In the genomic region with DNA sequence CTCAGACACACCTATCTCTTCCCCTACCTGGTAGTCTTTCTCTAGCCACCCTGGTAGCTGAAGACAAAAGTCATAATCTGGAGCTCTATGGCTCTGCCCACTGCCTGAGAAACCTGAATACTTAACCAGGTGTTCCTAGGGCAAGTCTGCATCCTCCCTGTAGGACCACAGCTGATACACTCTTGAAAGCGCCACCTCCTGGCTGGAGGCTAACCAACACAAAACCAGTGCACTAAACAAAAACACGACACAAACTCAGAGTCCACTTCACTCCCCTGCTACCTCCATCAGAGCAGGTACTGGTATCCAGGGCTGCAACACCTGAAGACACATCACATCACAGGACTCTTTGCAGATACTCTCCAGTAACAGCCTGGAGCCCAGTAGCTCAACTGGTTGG, we compare ENCODE assay signal across 18 cellular contexts.
DNase-seq lines count a peak whose midpoint lies in the region; ATAC-seq and TF ChIP-seq lines count a peak whose summit lies in the region.
"Had no signal": no experiment of that assay in that cellular context is flagged by ENCODE, and none has a peak within 500 bp of the region (broad histone marks: within the 10 kb centered on the region; RNA-seq: fewer than 3 reads in every experiment).

No MANE protein-coding gene starts in this region.

- H3K4me3 ChIP-seq in SK-N-SH (ENCODE audit: low read depth in 2 of 2, low read length in 1 of 2) (no peak overlapping the region), HCT116 (replicated peaks in 1 of 2; ENCODE audit: low read depth in 1 of 2, low read length in 2 of 2) (no peak overlapping the region), PC-3 (ENCODE audit: low read length) (no peak overlapping the region), GM23248 (no peak overlapping the region)
- H3K4me3 ChIP-seq: BLaER1 treated with 17β-estradiol and CSF1 and Interleukin-3, amounts not matched to agents 10 nM and 100 nM; body of pancreas; thoracic aorta had no signal

- H2AFZ ChIP-seq in SK-N-SH (ENCODE audit: low read depth) (no peak overlapping the region), HCT116 (ENCODE audit: low read depth, low read length, poor library complexity, severe bottlenecking) (no peak overlapping the region), PC-3 (ENCODE audit: low read length) (no peak overlapping the region), GM23248 (no peak overlapping the region)

- H3K4me2 ChIP-seq in SK-N-SH (no peak overlapping the region), HCT116 (ENCODE audit: low read length) (no peak overlapping the region), PC-3 (ENCODE audit: low read length) (no peak overlapping the region), GM23248 (ENCODE audit: unreplicated experiment) (no peak overlapping the region)
- H3K4me2 ChIP-seq: BLaER1 treated with 17β-estradiol and CSF1 and Interleukin-3, amounts not matched to agents 10 nM and 100 nM had no signal

- POLR2A ChIA-PET in SK-N-SH (lab: Yijun Ruan, JAX): no interaction called here
- POLR2A ChIA-PET in HCT116 (lab: Charles Lee): no interaction called here
- POLR2A ChIA-PET in PC-3 (lab: Charles Lee; ENCODE audit: unreplicated experiment): no interaction called here
- POLR2A ChIA-PET in naive thymus-derived CD8-positive, alpha-beta T cell (lab: Charles Lee): no interaction called here

- peaks cover 1 to 56% (median 19%) of the 10 kb centered on the region in 5 donors for H3K27me3 Mint-ChIP-seq in naive thymus-derived CD8-positive, alpha-beta T cell

- ATAC-seq in SK-N-SH treated with all-trans-retinoic acid at 6 μM for 48 hours: no peak
- ATAC-seq in HCT116: peak; percentile 47; the same call in 1 of the 2 replicates
- ATAC-seq in PC-3: no peak
- ATAC-seq in foreskin keratinocyte: no peak
- ATAC-seq in naive thymus-derived CD8-positive, alpha-beta T cell: no peak
- ATAC-seq: body of pancreas had no signal

- H3K9ac ChIP-seq in SK-N-SH (no peak overlapping the region), HCT116 (ENCODE audit: low read length) (no peak overlapping the region), PC-3 (ENCODE audit: low read length) (no peak overlapping the region), GM23248 (no peak overlapping the region)
- H3K9ac ChIP-seq: BLaER1 treated with 17β-estradiol and CSF1 and Interleukin-3, amounts not matched to agents 10 nM and 100 nM had no signal

- H3K79me2 ChIP-seq in SK-N-SH (ENCODE audit: insufficient read depth) (no peaks in the 10 kb centered on the region), HCT116 (ENCODE audit: insufficient read depth, low read length) (no peaks in the 10 kb centered on the region), PC-3 (ENCODE audit: low read length) (no peaks in the 10 kb centered on the region), GM23248 (ENCODE audit: insufficient read depth) (no peaks in the 10 kb centered on the region)

- no peak for TF ChIP-seq RAD21 in SK-N-SH (IDR thresholded peaks at IDR 0.05; ENCODE audit: low read length)
- no peak for TF ChIP-seq RAD21 in HCT116 (IDR thresholded peaks at IDR 0.05; ENCODE audit: low read depth)

- H3K36me3 ChIP-seq in SK-N-SH (replicated peaks in 1 of 2; ENCODE audit: control insufficient read depth in 1 of 2, insufficient read depth in 2 of 2, low read length in 1 of 2) (no peaks in the 10 kb centered on the region), HCT116 (ENCODE audit: control insufficient read depth in 1 of 2, insufficient read depth in 2 of 2, low read length in 2 of 2) (no peaks in the 10 kb centered on the region), PC-3 (ENCODE audit: low read depth, low read length) (no peaks in the 10 kb centered on the region), GM23248 (ENCODE audit: low read depth) (no peaks in the 10 kb centered on the region)
- H3K36me3 ChIP-seq: BLaER1 treated with 17β-estradiol and CSF1 and Interleukin-3, amounts not matched to agents 10 nM and 100 nM; thoracic aorta had no signal

- intact Hi-C loops in HCT116 (cut with micrococcal nuclease): no loop called here
- intact Hi-C loops in PC-3 (cut with micrococcal nuclease): no loop called here

- TF ChIP-seq POLR2A in HCT116 (IDR thresholded peaks at IDR 0.05; ENCODE audit: borderline replicate concordance, extremely low read depth, insufficient read depth, insufficient read length): no peak

- H3K9me3 Mint-ChIP-seq in naive thymus-derived CD8-positive, alpha-beta T cell: no peaks in the 10 kb centered on the region

- H3K27ac ChIP-seq in SK-N-SH (ENCODE audit: low read depth in 2 of 2, low read length in 1 of 2) (no peak overlapping the region), HCT116 (ENCODE audit: low read depth, low read length) (no peak overlapping the region), PC-3 (ENCODE audit: low read length) (no peak overlapping the region), foreskin keratinocyte (no peak overlapping the region), GM23248 (no peak overlapping the region)
- H3K27ac ChIP-seq: BLaER1 treated with 17β-estradiol and CSF1 and Interleukin-3, amounts not matched to agents 10 nM and 100 nM; body of pancreas; epithelial cell of prostate; thoracic aorta had no signal

- H3K4me1 ChIP-seq in SK-N-SH (ENCODE audit: control insufficient read depth in 1 of 2, insufficient read depth in 2 of 2, low read depth in 1 of 2, low read length in 1 of 2) (no peaks in the 10 kb centered on the region), HCT116 (ENCODE audit: control insufficient read depth in 1 of 2, insufficient read depth in 2 of 2, low read length in 2 of 2) (no peaks in the 10 kb centered on the region), PC-3 (ENCODE audit: insufficient read depth, low read length) (no peaks in the 10 kb centered on the region), foreskin keratinocyte (no peaks in the 10 kb centered on the region), GM23248 (ENCODE audit: insufficient read depth) (no peaks in the 10 kb centered on the region)
- H3K4me1 ChIP-seq: BLaER1 treated with 17β-estradiol and CSF1 and Interleukin-3, amounts not matched to agents 10 nM and 100 nM; body of pancreas had no signal

- H3K27me3 ChIP-seq in SK-N-SH (ENCODE audit: insufficient read depth): peaks cover 33% of the 10 kb centered on the region; the same call in 1 of the 2 replicates
- H3K27me3 ChIP-seq in HCT116 (ENCODE audit: insufficient read depth, low read length): no peaks in the 10 kb centered on the region
- H3K27me3 ChIP-seq in PC-3 (ENCODE audit: low read length): peaks cover 12% of the 10 kb centered on the region; the same call in 1 of the 2 replicates
- peaks cover 15% of the 10 kb centered on the region for H3K27me3 ChIP-seq in foreskin keratinocyte
- no peaks in the 10 kb centered on the region for H3K27me3 ChIP-seq in GM23248 (replicated peaks; ENCODE audit: insufficient read depth)
- H3K27me3 ChIP-seq: BLaER1 treated with 17β-estradiol and CSF1 and Interleukin-3, amounts not matched to agents 10 nM and 100 nM; body of pancreas had no signal

- DNase-seq in SK-N-SH (no peak), HCT116 (ENCODE audit: low read depth, low spot score) (no peak), PC-3 (no peak), foreskin keratinocyte (no peak), GM23248 (no peak), HT-29 (ENCODE audit: low spot score) (no peak)
- no peak for DNase-seq in naive thymus-derived CD8-positive, alpha-beta T cell
- DNase-seq: activated naive CD4-positive, alpha-beta T cell treated with Interleukin-2 at 50 U/mL for 16 hours; activated T-cell treated with anti-CD3 and anti-CD28 coated beads for 4 hours; body of pancreas; dermis blood vessel endothelial cell; HCEC 1CT; NCI-H1436; RPMI8226 had no signal

- BruUV-seq in HCT116 (replicated peaks; lab: Mats Ljungman, UMichigan): no TSS peak
- no TSS peak for BruUV-seq in PC-3 (replicated peaks; lab: Mats Ljungman, UMichigan)

- CTCF ChIA-PET in SK-N-SH (lab: Yijun Ruan, JAX) (interaction anchor here (0.9 kb wide), 1 partner anchor 12 kb away, joined by 3 read pairs; no protein-coding TSS in a partner anchor), HCT116 (lab: Charles Lee) (interaction anchor here (1.2 to 2.0 kb wide), 2 partner anchors 12 to 15 kb away, joined by 3 to 7 read pairs; no protein-coding TSS in a partner anchor), PC-3 (lab: Charles Lee) (no interaction called here)

- TF ChIP-seq EP300 in SK-N-SH (IDR thresholded peaks at IDR 0.05; ENCODE audit: borderline replicate concordance in 1 of 2, low read depth in 1 of 2, low read length in 1 of 2): no peak

- WGBS in SK-N-SH (ENCODE audit: low lambda C conversion rate): 28% methylated on average over 2 of the region's 2 CpGs
- 72 to 88% methylated on average over 2 of the region's 2 CpGs for WGBS in GM23248 (ENCODE audit: low coverage in 1 of 2, low lambda C conversion rate in 2 of 2, missing lambda C conversion rate in 2 of 2), 2 experiments

- H3K4me1 Mint-ChIP-seq in naive thymus-derived CD8-positive, alpha-beta T cell: no peaks in the 10 kb centered on the region

- no peak overlapping the region for H3K27ac Mint-ChIP-seq in naive thymus-derived CD8-positive, alpha-beta T cell

- H3K36me3 Mint-ChIP-seq in naive thymus-derived CD8-positive, alpha-beta T cell: no peaks in the 10 kb centered on the region

- H4K20me1 ChIP-seq in SK-N-SH (ENCODE audit: insufficient read depth): no peaks in the 10 kb centered on the region
- no peaks in the 10 kb centered on the region for H4K20me1 ChIP-seq in HCT116 (ENCODE audit: insufficient read depth)
- no peaks in the 10 kb centered on the region for H4K20me1 ChIP-seq in PC-3 (ENCODE audit: low read length)
- H4K20me1 ChIP-seq in GM23248 (ENCODE audit: insufficient read depth): no peaks in the 10 kb centered on the region
- H4K20me1 ChIP-seq: BLaER1 treated with 17β-estradiol and CSF1 and Interleukin-3, amounts not matched to agents 10 nM and 100 nM had no signal

- H3K9me3 ChIP-seq in SK-N-SH (no peaks in the 10 kb centered on the region), HCT116 (ENCODE audit: control insufficient read depth in 1 of 2, insufficient read depth in 1 of 2, low read depth in 1 of 2, low read length in 2 of 2) (no peaks in the 10 kb centered on the region), PC-3 (ENCODE audit: low read length) (no peaks in the 10 kb centered on the region), GM23248 (ENCODE audit: low read depth) (no peaks in the 10 kb centered on the region)
- H3K9me3 ChIP-seq: body of pancreas, thoracic aorta had no signal

- no peak overlapping the region for H3K4me3 Mint-ChIP-seq in naive thymus-derived CD8-positive, alpha-beta T cell

- RAD21 ChIA-PET in HCT116 (lab: Charles Lee; ENCODE audit: low non-redundant PET in 1 of 2, low total read pairs in 2 of 2, uncharacterized antibody in 2 of 2, unreplicated experiment in 2 of 2): no interaction called here

- in situ Hi-C loops in GM23248 (cut with MboI): no loop called here

- H3F3A ChIP-seq in SK-N-SH (replicated peaks; ENCODE audit: insufficient read depth) (no peaks in the 10 kb centered on the region), PC-3 (ENCODE audit: low read length, unreplicated experiment) (no peaks in the 10 kb centered on the region), GM23248 (ENCODE audit: insufficient read depth) (no peaks in the 10 kb centered on the region)

- TF ChIP-seq CTCF in SK-N-SH (IDR thresholded peaks at IDR 0.05) (peak; percentile 30; the same call in 1 of the 2 replicates), HCT116 (IDR thresholded peaks at IDR 0.05 in 2 of 3, conservative IDR thresholded peaks at IDR 0.05 in 1 of 3; ENCODE audit: borderline replicate concordance in 1 of 3, insufficient read depth in 1 of 3, low read depth in 2 of 3, low read length in 2 of 3) (peak in 2 of 3 experiments; percentile 33 to 44; a peak in 3 of 6 replicates), PC-3 (conservative IDR thresholded peaks at IDR 0.05; ENCODE audit: low read depth, low read length) (peak; percentile 43), foreskin keratinocyte (conservative IDR thresholded peaks at IDR 0.05) (peak; percentile 36)

- H3K9me2 ChIP-seq in SK-N-SH (peaks cover 4% of the 10 kb centered on the region; the same call in 1 of the 2 replicates), HCT116 (ENCODE audit: insufficient read depth) (no peaks in the 10 kb centered on the region; the same call in 1 of the 2 replicates), PC-3 (replicated peaks; ENCODE audit: low read length) (no peaks in the 10 kb centered on the region), GM23248 (ENCODE audit: insufficient read depth) (no peaks in the 10 kb centered on the region)
